9 cellular contexts compared by ENCODE assay signal in genomic region chr4:76898385-76898692, GRCh38. TPM values are rescaled to one million over a fixed set of nuclear protein-coding genes. Genes with fewer than 3 reads are reported as not detected.
A peak's percentile ranks its signal among the peaks of the same experiment; 100 is the strongest.
DNase-seq lines count a peak whose midpoint lies in the region; ATAC-seq and TF ChIP-seq lines count a peak whose summit lies in the region.
"Had no signal": no experiment of that assay in that cellular context is flagged by ENCODE, and none has a peak within 500 bp of the region (broad histone marks: within the 10 kb centered on the region; RNA-seq: fewer than 3 reads in every experiment).

No MANE protein-coding gene starts in this region.

- H3K9me3 ChIP-seq in MG63, result no peaks in the 10 kb centered on the region
- H3K9me3 ChIP-seq in osteoblast (ENCODE audit: low read depth, low read length), result no peaks in the 10 kb centered on the region

- no peaks in the 10 kb centered on the region for H3K79me2 ChIP-seq in osteoblast (ENCODE audit: insufficient read depth, low read length)

- peak overlapping the region; percentile 76 for H3K4me2 ChIP-seq in osteoblast (ENCODE audit: insufficient read depth, low read length)

- peak overlapping the region; percentile 63 for H3K27ac ChIP-seq in epithelial cell of prostate
- no peak overlapping the region for H3K27ac ChIP-seq in osteoblast (ENCODE audit: low read depth, low read length)

- H2AFZ ChIP-seq in osteoblast (ENCODE audit: low read length), result peak overlapping the region; percentile 38

- peaks cover 4% of the 10 kb centered on the region for H3K4me1 ChIP-seq in osteoblast (ENCODE audit: insufficient read depth, low read length)

- DNase-seq in CD1c-positive myeloid dendritic cell (ENCODE audit: extremely low spot score) (peak; percentile 5), MG63 (no peak), epithelial cell of prostate (ENCODE audit: low read depth, low spot score) (no peak), osteoblast (ENCODE audit: insufficient read length, low spot score, missing footprints) (no peak), DMS53 (lab: John Stamatoyannopoulos, UW) (no peak), T1000 (lab: John Stamatoyannopoulos, UW) (no peak)
- DNase-seq: caudate nucleus had no signal

- H3K27me3 ChIP-seq in MG63, result peaks cover 6% of the 10 kb centered on the region; the same call in 1 of the 2 replicates
- H3K27me3 ChIP-seq in osteoblast (ENCODE audit: insufficient read depth, low read length), result peaks cover 65% of the 10 kb centered on the region

- H3K4me3 ChIP-seq in MG63, result peak overlapping the region; percentile 32
- peak overlapping the region; percentile 55 for H3K4me3 ChIP-seq in osteoblast (ENCODE audit: insufficient read depth, low read length)

- ATAC-seq in GM18505 (IDR thresholded peaks at IDR 0.05; ENCODE audit: unreplicated experiment), result no peak
- ATAC-seq in HG03045 (IDR thresholded peaks at IDR 0.05; ENCODE audit: unreplicated experiment), result no peak

- TF ChIP-seq POLR2A in GM18505 (IDR thresholded peaks at IDR 0.05; ENCODE audit: borderline replicate concordance, extremely low read depth, insufficient read depth, insufficient read length), result no peak

- H3K36me3 ChIP-seq in MG63 (no peaks in the 10 kb centered on the region), osteoblast (ENCODE audit: insufficient read depth, low read length) (no peaks in the 10 kb centered on the region)

- H4K20me1 ChIP-seq in osteoblast (ENCODE audit: insufficient read depth, low read length), result no peaks in the 10 kb centered on the region

- TF ChIP-seq CTCF in osteoblast (IDR thresholded peaks at IDR 0.05; ENCODE audit: extremely low read depth, low read depth, low read length), result no peak

RNA-seq across cellular contexts. Expression of gene SOWAHB, which starts 0.4 kb away (rescaled TPM):
- not detected in 2 replicates for total RNA-seq in MG63 (2014; rRNA removed; shearing (Covaris generic); ENCODE audit: low replicate concordance)
- total RNA-seq in osteoblast, result under 0.01 TPM in 2 replicates

RNA-seq across cellular contexts. Expression of gene SEPTIN11, which starts 51.2 kb away (rescaled TPM):
- total RNA-seq in MG63 (2014; rRNA removed; shearing (Covaris generic); ENCODE audit: low replicate concordance), result 20.5 and 23.0 TPM in 2 replicates
- 456 and 473 TPM in 2 replicates for total RNA-seq in osteoblast

Comparison
In these comparisons a context has a peak if more than half of its experiments do, and no peak if none do; other contexts are left out.
1. RNA of gene SEPTIN11, which starts 51.2 kb away (total RNA-seq): 456 to 473 TPM in osteoblast; 20.5 to 23.0 TPM in MG63; every median in the first group is over 10 times any median in the second.